In the genomic region with DNA sequence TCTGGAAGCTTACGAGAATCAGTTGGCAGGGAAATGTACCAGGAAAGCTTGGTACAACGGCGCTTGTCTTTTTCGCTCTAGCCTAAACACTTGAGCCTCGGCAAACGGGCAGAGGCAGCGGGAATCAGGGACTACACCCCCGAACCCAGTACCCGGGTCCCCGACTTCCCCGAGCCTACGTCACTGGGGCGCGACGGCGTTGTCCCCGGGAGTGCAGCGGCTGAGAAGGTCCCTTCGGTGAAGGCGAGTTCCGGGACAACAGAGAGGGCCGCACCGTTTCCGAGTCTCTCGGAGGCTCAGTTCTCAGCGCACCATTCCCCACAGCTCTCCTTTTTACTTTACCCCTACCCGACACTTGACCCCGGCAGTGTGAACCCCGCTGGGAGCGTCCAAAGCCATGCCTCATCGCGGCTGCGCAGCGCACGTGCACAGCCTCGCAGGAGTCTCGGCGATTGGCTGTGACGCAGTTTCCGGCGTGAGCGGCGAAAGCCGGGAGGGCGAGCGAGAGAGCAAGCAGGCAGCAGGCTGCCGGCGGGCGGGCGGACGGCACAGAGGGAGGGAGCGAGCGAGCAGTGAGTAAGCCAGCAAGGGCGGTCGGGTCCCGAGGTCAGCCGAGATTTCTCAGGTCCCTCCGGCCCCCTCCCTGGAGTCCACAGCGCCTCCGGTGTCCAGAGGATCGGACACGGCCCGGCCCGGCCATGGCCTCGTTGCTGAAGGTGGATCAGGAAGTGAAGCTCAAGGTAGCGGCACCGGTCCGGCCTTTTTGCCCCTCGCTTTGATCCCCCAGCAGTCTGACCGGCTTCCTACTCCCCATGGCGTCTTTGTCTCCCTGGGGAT, we compare ENCODE assay signal across 8 cellular contexts. TPM values are rescaled to one million over a fixed set of nuclear protein-coding genes. Genes with fewer than 3 reads are reported as not detected.
DNase-seq lines count a peak whose midpoint lies in the region; ATAC-seq, FAIRE-seq and TF ChIP-seq lines count a peak whose summit lies in the region.

A gene with protein sequence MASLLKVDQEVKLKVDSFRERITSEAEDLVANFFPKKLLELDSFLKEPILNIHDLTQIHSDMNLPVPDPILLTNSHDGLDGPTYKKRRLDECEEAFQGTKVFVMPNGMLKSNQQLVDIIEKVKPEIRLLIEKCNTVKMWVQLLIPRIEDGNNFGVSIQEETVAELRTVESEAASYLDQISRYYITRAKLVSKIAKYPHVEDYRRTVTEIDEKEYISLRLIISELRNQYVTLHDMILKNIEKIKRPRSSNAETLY (plus strand): TSS at position 464 of the 837 bp plus-strand sequence. CDS start 235 bp downstream, at position 699.

- H3K4ac ChIP-seq in H1 (replicated peaks; ENCODE audit: insufficient read length, low read depth, low read length): peak within 1 kb of the TSS; percentile 80
- peak within 1 kb of the TSS; percentile 66 for H3K4ac ChIP-seq in mesendoderm (ENCODE audit: low read depth, low read length)

- peaks cover 9% of the 10 kb centered on the region for H3K23me2 ChIP-seq in H1 (ENCODE audit: low read depth, low read length)

- H3K27ac ChIP-seq in H1 (ENCODE audit: low read depth, low read length): peak within 1 kb of the TSS; percentile 99
- H3K27ac ChIP-seq in mesendoderm (ENCODE audit: low read depth, low read length): peak within 1 kb of the TSS; percentile 21

- peak within 1 kb of the TSS; percentile 19; the same call in 1 of the 2 replicates for H2BK12ac ChIP-seq in H1 (ENCODE audit: low read depth, low read length)

- DNase-seq in COLO668 (lab: John Stamatoyannopoulos, UW; ENCODE audit: unreplicated experiment) (peak; percentile 83), HS-5 (ENCODE audit: low read depth) (peak; percentile 69), NOMO-1 (lab: John Stamatoyannopoulos, UW; ENCODE audit: unreplicated experiment in 2 of 2) (peak; percentile 86 to 87), H1 (ENCODE audit: low read depth in 1 of 2, low spot score in 2 of 2) (peak; percentile 54 to 96), mesendoderm (peak; percentile 95)
- DNase-seq in activated CD8-positive, alpha-beta memory T cell treated with anti-CD3 and anti-CD28 coated beads for 48 hours (ENCODE audit: low read depth in 2 of 3, low spot score in 2 of 3): peak; percentile 85 to 90 (median 88)
- DNase-seq in stimulated activated CD8-positive, alpha-beta memory T cell treated with anti-CD3 and anti-CD28 coated beads, Interleukin-15, amount 100 ng/mL, for 1 hour (ENCODE audit: low read depth): peak; percentile 80

- H3K23ac ChIP-seq in H1 (ENCODE audit: insufficient read length) (no peak within 1 kb of the TSS), mesendoderm (ENCODE audit: low read length) (peak within 1 kb of the TSS; percentile 72)

- peaks cover 0 to 2% (median 0%) of the 10 kb centered on the region in 4 experiments; a peak in 2 of 7 replicates for H3K4me1 ChIP-seq in H1 (replicated peaks in 1 of 4; ENCODE audit: control insufficient read depth in 3 of 4, insufficient read depth in 4 of 4, low read length in 3 of 4)
- H3K4me1 ChIP-seq in mesendoderm (ENCODE audit: control insufficient read depth, low read depth, low read length): no peaks in the 10 kb centered on the region

- H4K8ac ChIP-seq in H1 (ENCODE audit: extremely low read depth, insufficient read depth, low read length) (peak within 1 kb of the TSS; percentile 100), mesendoderm (ENCODE audit: low read depth, low read length) (peak within 1 kb of the TSS; percentile 100)

- H3K9ac ChIP-seq in H1 (replicated peaks in 1 of 4; ENCODE audit: extremely low read depth in 1 of 4, low read depth in 3 of 4, low read length in 3 of 4) (peak within 1 kb of the TSS; percentile 94 to 99 (median 98)), mesendoderm (ENCODE audit: low read length) (peak within 1 kb of the TSS; percentile 93)

- H3K79me2 ChIP-seq in H1 (ENCODE audit: control insufficient read depth in 1 of 2, insufficient read depth in 2 of 2, low read length in 2 of 2) (peaks cover 3 to 22% of the 10 kb centered on the region in 2 experiments), mesendoderm (ENCODE audit: control insufficient read depth, insufficient read depth, low read length) (peaks cover 18% of the 10 kb centered on the region)

- POLR2A ChIA-PET in H1 (lab: Charles Lee; ENCODE audit: partially characterized antibody): interaction anchor here (0.6 to 8.9 kb wide), 23 partner anchors 11 to 255 kb away, joined by 3 to 111 read pairs (median 4); a partner anchor contains a TSS

- CTCF ChIA-PET in H1 (lab: Charles Lee; ENCODE audit: partially characterized antibody): interaction anchor here (0.9 to 4.2 kb wide), 4 partner anchors 10 to 104 kb away, joined by 3 to 45 read pairs (median 8); a partner anchor contains a TSS

- TF ChIP-seq EP300 in H1 (IDR thresholded peaks at IDR 0.05; ENCODE audit: borderline replicate concordance in 1 of 2, low read depth in 2 of 2, low read length in 2 of 2): no peak

- H2BK15ac ChIP-seq in H1 (ENCODE audit: low read length): peak within 1 kb of the TSS; percentile 96; the same call in 1 of the 2 replicates
- H2BK15ac ChIP-seq in mesendoderm (replicated peaks; ENCODE audit: low read depth): no peak within 1 kb of the TSS

- TF ChIP-seq RAD21 in H1 (IDR thresholded peaks at IDR 0.05 in 1 of 2, conservative IDR thresholded peaks at IDR 0.05 in 1 of 2; ENCODE audit: low read depth in 2 of 2, low read length in 2 of 2): no peak; a peak in 1 of 4 replicates

- no peaks in the 10 kb centered on the region for H3K9me3 ChIP-seq in H1 (ENCODE audit: insufficient read depth in 2 of 2, low read depth in 1 of 2, low read length in 1 of 2)

- H3K36me3 ChIP-seq in H1 (ENCODE audit: control insufficient read depth in 2 of 4, insufficient read depth in 4 of 4, low read length in 3 of 4) (peaks cover 8 to 31% (median 21%) of the 10 kb centered on the region in 4 experiments), mesendoderm (ENCODE audit: control insufficient read depth, insufficient read depth, low read length) (peaks cover 9% of the 10 kb centered on the region)

- peak; percentile 86 for ATAC-seq in GM19467 (IDR thresholded peaks at IDR 0.05; ENCODE audit: unreplicated experiment)

- H3K79me1 ChIP-seq in H1 (ENCODE audit: low read depth, low read length): peaks cover 2% of the 10 kb centered on the region; the same call in 1 of the 2 replicates
- H3K79me1 ChIP-seq in mesendoderm (ENCODE audit: low read length): peaks cover 8% of the 10 kb centered on the region

- peak within 1 kb of the TSS; percentile 82 for H2BK120ac ChIP-seq in H1 (replicated peaks; ENCODE audit: low read depth, low read length)
- H2BK120ac ChIP-seq in mesendoderm (ENCODE audit: low read depth, low read length): no peak within 1 kb of the TSS

- no peak for FAIRE-seq in H1 (lab: Jason Lieb, UNC)

- H3K4me3 ChIP-seq in H1 (ENCODE audit: extremely low read depth in 1 of 4, insufficient read depth in 2 of 4, low read depth in 3 of 4, low read length in 4 of 4) (peak within 1 kb of the TSS; percentile 75 to 99 (median 96)), mesendoderm (ENCODE audit: low read length) (peak within 1 kb of the TSS; percentile 89)

- 1% methylated on average over 71 of the region's 71 CpGs; no CpG with 5 or more reads in 1 of the 2 experiments for WGBS in H1 (ENCODE audit: extremely low coverage in 1 of 2, insufficient coverage in 1 of 2, insufficient read length in 1 of 2, insufficient replicate concordance in 2 of 2, low coverage in 1 of 2, low lambda C conversion rate in 2 of 2, missing lambda C conversion rate in 1 of 2), 2 experiments
- no CpG with 5 or more reads among the region's 71 CpGs for WGBS in mesendoderm (ENCODE audit: extremely low coverage, insufficient coverage, low lambda C conversion rate)

- H2BK5ac ChIP-seq in H1 (ENCODE audit: low read depth, low read length) (peak within 1 kb of the TSS; percentile 99), mesendoderm (ENCODE audit: low read length) (peak within 1 kb of the TSS; percentile 72)

- no peak within 1 kb of the TSS for H3K14ac ChIP-seq in H1 (ENCODE audit: insufficient read length)

- H3K4me2 ChIP-seq in H1 (ENCODE audit: insufficient read depth in 1 of 2, low read depth in 2 of 2, low read length in 2 of 2) (peak within 1 kb of the TSS; percentile 89 to 94), mesendoderm (ENCODE audit: low read length) (peak within 1 kb of the TSS; percentile 99)

- H3K56ac ChIP-seq in H1 (replicated peaks; ENCODE audit: insufficient read length, low read depth, low read length) (peak within 1 kb of the TSS; percentile 93), mesendoderm (ENCODE audit: low read length) (peak within 1 kb of the TSS; percentile 97)

- peak within 1 kb of the TSS; percentile 91 for H3K18ac ChIP-seq in H1 (ENCODE audit: extremely low read depth, low read length)
- H3K18ac ChIP-seq in mesendoderm (ENCODE audit: low read length): peak within 1 kb of the TSS; percentile 10

- H3K27me3 ChIP-seq in H1 (replicated peaks in 1 of 4; ENCODE audit: control insufficient read depth in 3 of 4, extremely low read depth in 1 of 4, insufficient read depth in 3 of 4, low read length in 3 of 4) (no peaks in the 10 kb centered on the region), mesendoderm (ENCODE audit: insufficient read depth, low read length, poor library complexity) (no peaks in the 10 kb centered on the region)

- TF ChIP-seq POLR2A in H1 (IDR thresholded peaks at IDR 0.05; ENCODE audit: control extremely low read depth in 1 of 2, low read depth in 2 of 2, low read length in 2 of 2): peak; percentile 87 to 94

- H2AK5ac ChIP-seq in H1 (ENCODE audit: low read depth, low read length): 0 out of 2 replicates have a peak within 1 kb of the TSS, but pooled peaks have one; percentile 30
- H2AK5ac ChIP-seq in mesendoderm (ENCODE audit: low read length): peak within 1 kb of the TSS; percentile 25

- H2AFZ ChIP-seq in H1 (ENCODE audit: low read length): peak within 1 kb of the TSS; percentile 94

- no peak within 1 kb of the TSS for H2BK20ac ChIP-seq in H1 (ENCODE audit: low read length)

- TF ChIP-seq CTCF in H1 (IDR thresholded peaks at IDR 0.05; ENCODE audit: control extremely low read depth in 1 of 3, insufficient read depth in 1 of 3, low read depth in 1 of 3, low read length in 3 of 3): no peak

- peaks cover 0 to 2% of the 10 kb centered on the region in 2 experiments for H4K20me1 ChIP-seq in H1 (replicated peaks in 1 of 2; ENCODE audit: control insufficient read depth in 1 of 2, insufficient read depth in 2 of 2, low read length in 2 of 2)

- H4K5ac ChIP-seq in H1 (ENCODE audit: insufficient read length, low read depth, low read length) (peak within 1 kb of the TSS; percentile 89), mesendoderm (ENCODE audit: low read length) (peak within 1 kb of the TSS; percentile 95)

- peak within 1 kb of the TSS; percentile 92 for H4K91ac ChIP-seq in H1 (replicated peaks; ENCODE audit: insufficient read length, low read length)

RNA-seq across cellular contexts. Expression of the gene that starts here (rescaled TPM):
- 223 and 224 TPM in 2 replicates for total RNA-seq in H1 (2021; fragmentation: NEBNext Ultra II Directional; extraction: Animal tissue kit (Norgen Biotek cat#: 25700))
- polyA plus RNA-seq in H1 (2011; rRNA removed): 109 and 149 TPM in 2 replicates
- 125 TPM for polyA plus RNA-seq in H1 (2011; cell fraction: cytosol; rRNA removed)
- 62.2 TPM for polyA plus RNA-seq in H1 (2011; cell fraction: nucleus; rRNA removed)
- 140 to 181 TPM (median 154 TPM) in 4 replicates for polyA plus RNA-seq in H1 (2012, experiment 1 of 2)
- 250 TPM for polyA plus RNA-seq in H1 (2012, experiment 2 of 2)
- 164 TPM for polyA plus RNA-seq in H1 (2013, experiment 1 of 2)
- 171 TPM for polyA plus RNA-seq in H1 (2013, experiment 2 of 2)
- polyA minus RNA-seq in H1 (2011; rRNA and poly(A)+ RNA removed): 104 and 116 TPM in 2 replicates
- 68.5 TPM for polyA minus RNA-seq in H1 (2011; cell fraction: cytosol; rRNA and poly(A)+ RNA removed)
- polyA minus RNA-seq in H1 (2011; cell fraction: nucleus; rRNA and poly(A)+ RNA removed): 63.3 TPM
- 276 TPM for polyA plus RNA-seq in mesendoderm (2013, experiment 1 of 2)
- 278 TPM for polyA plus RNA-seq in mesendoderm (2013, experiment 2 of 2)

Comparison
In these comparisons a context has a peak if more than half of its experiments do, and no peak if none do; other contexts are left out.
1. Peak in every context shown above with its lines: DNase-seq, ATAC-seq, H3K4me3 ChIP-seq and H3K27ac ChIP-seq.